ENCODE assay signal across 8 cellular contexts in the genomic region with DNA sequence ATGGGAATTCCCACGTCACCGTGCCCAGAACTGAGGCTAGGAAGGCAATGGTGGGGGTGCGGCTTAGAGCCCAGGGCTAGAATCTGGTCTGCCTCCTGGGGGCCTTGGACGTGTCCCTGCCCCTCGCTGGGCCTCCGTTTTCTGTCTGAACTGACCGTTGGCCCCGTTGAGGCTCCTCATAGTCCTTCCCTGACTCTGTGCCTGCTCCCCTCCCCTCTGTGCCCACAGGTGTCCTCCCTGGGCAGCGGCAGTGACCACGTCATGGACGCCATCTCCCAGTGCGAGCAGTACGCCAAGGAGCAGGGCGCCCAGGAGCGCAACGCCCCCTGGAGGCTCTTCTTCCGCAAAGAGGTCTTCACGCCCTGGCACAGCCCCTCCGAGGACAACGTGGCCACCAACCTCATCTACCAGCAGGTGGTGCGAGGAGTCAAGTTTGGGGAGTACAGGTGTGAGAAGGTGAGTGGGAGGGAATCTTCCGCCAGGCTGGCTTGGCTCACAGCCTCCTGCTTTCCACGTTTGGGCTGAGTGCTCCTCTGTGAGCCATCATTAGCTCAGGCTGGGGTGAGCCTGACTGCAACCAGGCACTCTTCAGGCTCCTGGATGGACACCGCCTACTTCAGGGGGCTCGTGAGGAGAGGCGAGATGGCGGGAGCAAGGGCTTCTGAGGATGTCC.
DNase-seq lines count a peak whose midpoint lies in the region; ATAC-seq and TF ChIP-seq lines count a peak whose summit lies in the region.

No MANE protein-coding gene starts in this region.

- H3K36me3 ChIP-seq in HUES48 (ENCODE audit: control insufficient read depth, insufficient read depth, low read length) (no peaks in the 10 kb centered on the region), brain microvascular endothelial cell (replicated peaks) (no peaks in the 10 kb centered on the region), liver (ENCODE audit: control insufficient read depth in 4 of 4, insufficient read depth in 3 of 4, low read depth in 1 of 4, low read length in 3 of 4) (peaks cover 0 to 26% (median 11%) of the 10 kb centered on the region in 4 donors)

- H3K9me3 ChIP-seq in HUES48 (ENCODE audit: control insufficient read depth, insufficient read depth, low read length), result no peaks in the 10 kb centered on the region
- no peaks in the 10 kb centered on the region for H3K9me3 ChIP-seq in liver (ENCODE audit: control insufficient read depth in 4 of 4, low read length in 3 of 4)

- no peaks in the 10 kb centered on the region for H3K9me3 Mint-ChIP-seq in stimulated activated naive B cell treated with anti-CD40 and anti-IgM and Interleukin-4, amounts not matched to agents 10 μg/mL and 1 μg/mL and 100 μg/mL, for 72 hours

- H3K27ac ChIP-seq in HUES48 (ENCODE audit: low read depth, low read length) (no peak overlapping the region), brain microvascular endothelial cell (no peak overlapping the region), liver (ENCODE audit: low read depth in 1 of 2, low read length in 2 of 2) (no peak overlapping the region)

- H3K4me3 ChIP-seq in HUES48 (ENCODE audit: low read depth, low read length), result peak overlapping the region; percentile 18; the same call in 1 of the 2 replicates
- no peak overlapping the region for H3K4me3 ChIP-seq in brain microvascular endothelial cell (ENCODE audit: low read depth, low read length)
- H3K4me3 ChIP-seq in liver (ENCODE audit: low read depth in 1 of 3, low read length in 3 of 3), result no peak overlapping the region

- ATAC-seq in stimulated activated naive B cell treated with anti-CD40 and anti-IgM and Interleukin-4, amounts not matched to agents 10 μg/mL and 1 μg/mL and 100 μg/mL, for 72 hours (replicated peaks), result peak; percentile 74 to 84

- peak; percentile 57 to 80 for TF ChIP-seq RAD21 in liver (IDR thresholded peaks at IDR 0.05)

- TF ChIP-seq CTCF in brain microvascular endothelial cell (IDR thresholded peaks at IDR 0.05; ENCODE audit: low read depth, low read length, missing control alignments) (peak; percentile 78), liver (IDR thresholded peaks at IDR 0.05; ENCODE audit: low read depth, low read length, missing input control) (peak; percentile 28)

- in situ Hi-C loops in brain microvascular endothelial cell (cut with HindIII; ENCODE audit: low pct_ligation_motif_present, low sequenced_read_pairs), result no loop called here

- no peaks in the 10 kb centered on the region for H3K36me3 Mint-ChIP-seq in stimulated activated naive B cell treated with anti-CD40 and anti-IgM and Interleukin-4, amounts not matched to agents 10 μg/mL and 1 μg/mL and 100 μg/mL, for 72 hours

- H3K27me3 Mint-ChIP-seq in stimulated activated naive B cell treated with anti-CD40 and anti-IgM and Interleukin-4, amounts not matched to agents 10 μg/mL and 1 μg/mL and 100 μg/mL, for 72 hours, result peaks cover 0 to 4% of the 10 kb centered on the region in 2 donors

- H3K27ac Mint-ChIP-seq in stimulated activated naive B cell treated with anti-CD40 and anti-IgM and Interleukin-4, amounts not matched to agents 10 μg/mL and 1 μg/mL and 100 μg/mL, for 72 hours, result no peak overlapping the region

- 68% methylated on average over 27 of the region's 27 CpGs for WGBS in liver

- H3K9ac ChIP-seq in HUES48 (ENCODE audit: low read depth, low read length) (no peak overlapping the region), liver (ENCODE audit: low read depth in 1 of 2, low read length in 2 of 2) (no peak overlapping the region)

- H3K4me1 ChIP-seq in HUES48 (ENCODE audit: control insufficient read depth, insufficient read depth, low read length) (no peaks in the 10 kb centered on the region), liver (ENCODE audit: control insufficient read depth in 4 of 4, insufficient read depth in 4 of 4, low read length in 3 of 4) (peaks cover 0 to 3% (median 2%) of the 10 kb centered on the region in 4 donors)

- no peaks in the 10 kb centered on the region for H3K27me3 ChIP-seq in HUES48 (ENCODE audit: control insufficient read depth, insufficient read depth, low read length)
- H3K27me3 ChIP-seq in brain microvascular endothelial cell (replicated peaks), result no peaks in the 10 kb centered on the region
- no peaks in the 10 kb centered on the region for H3K27me3 ChIP-seq in liver (ENCODE audit: control insufficient read depth in 4 of 4, insufficient read depth in 4 of 4, low read length in 3 of 4)

- no peaks in the 10 kb centered on the region for H3K4me1 Mint-ChIP-seq in stimulated activated naive B cell treated with anti-CD40 and anti-IgM and Interleukin-4, amounts not matched to agents 10 μg/mL and 1 μg/mL and 100 μg/mL, for 72 hours

- DNase-seq in DMS114 treated with DMSO at 0.1 percent for 48 hours (lab: John Stamatoyannopoulos, UW; ENCODE audit: unreplicated experiment) (peak; percentile 69), T follicular helper cell (ENCODE audit: low read depth) (peak; percentile 11), brain microvascular endothelial cell (peak; percentile 23), epidermal melanocyte (ENCODE audit: insufficient read length, low spot score) (no peak), AG08395 (ENCODE audit: low spot score) (no peak)
- DNase-seq in stimulated activated naive B cell treated with anti-CD40 and anti-IgM and Interleukin-4, amounts not matched to agents 10 μg/mL and 1 μg/mL and 100 μg/mL, for 72 hours, result peak; percentile 58

- no peak overlapping the region for H3K4me3 Mint-ChIP-seq in stimulated activated naive B cell treated with anti-CD40 and anti-IgM and Interleukin-4, amounts not matched to agents 10 μg/mL and 1 μg/mL and 100 μg/mL, for 72 hours

TF ChIP-seq in liver, 16 proteins besides CTCF, POLR2A, EP300 and RAD21:
- no peak for TF ChIP-seq TAF1 (conservative IDR thresholded peaks at IDR 0.05)
- no peak for TF ChIP-seq JUND (IDR thresholded peaks at IDR 0.05)
- TF ChIP-seq, protein P1, sequence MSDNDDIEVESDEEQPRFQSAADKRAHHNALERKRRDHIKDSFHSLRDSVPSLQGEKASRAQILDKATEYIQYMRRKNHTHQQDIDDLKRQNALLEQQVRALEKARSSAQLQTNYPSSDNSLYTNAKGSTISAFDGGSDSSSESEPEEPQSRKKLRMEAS (IDR thresholded peaks at IDR 0.05), result no peak
- no peak for TF ChIP-seq FOXA1 (IDR thresholded peaks at IDR 0.05)
- TF ChIP-seq YY1 (IDR thresholded peaks at IDR 0.05), result no peak
- TF ChIP-seq NR2F2 (IDR thresholded peaks at IDR 0.05), result no peak
- TF ChIP-seq, protein P2, sequence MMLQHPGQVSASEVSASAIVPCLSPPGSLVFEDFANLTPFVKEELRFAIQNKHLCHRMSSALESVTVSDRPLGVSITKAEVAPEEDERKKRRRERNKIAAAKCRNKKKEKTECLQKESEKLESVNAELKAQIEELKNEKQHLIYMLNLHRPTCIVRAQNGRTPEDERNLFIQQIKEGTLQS (IDR thresholded peaks at IDR 0.05), result no peak
- TF ChIP-seq HNF4G (IDR thresholded peaks at IDR 0.05), result no peak

Comparison
In these comparisons a context has a peak if more than half of its experiments do, and no peak if none do; other contexts are left out.
1. DNase-seq: peak in DMS114 treated with DMSO at 0.1 percent for 48 hours (single experiment), T follicular helper cell (single experiment), brain microvascular endothelial cell (single experiment) and stimulated activated naive B cell treated with anti-CD40 and anti-IgM and Interleukin-4, amounts not matched to agents 10 μg/mL and 1 μg/mL and 100 μg/mL, for 72 hours (single experiment); none in epidermal melanocyte (single experiment) and AG08395 (single experiment).